1 cellular context compared by ENCODE assay signal in genomic region chr1:44609768-44610526, GRCh38.
TF ChIP-seq lines count a peak whose summit lies in the region.

No MANE protein-coding gene starts in this region.

TF ChIP-seq in HEK293, 187 proteins besides CTCF, POLR2A, EP300 and RAD21 (continued from another document):
- TF ChIP-seq ZNF449 (tag by site-specific recombination; IDR thresholded peaks at IDR 0.05) (peak; percentile 54; the same call in 1 of the 2 replicates), OVOL3 (tag by site-specific recombination; IDR thresholded peaks at IDR 0.05) (no peak), ZFP69B (tag by site-specific recombination; IDR thresholded peaks at IDR 0.05) (no peak), ZNF544 (tag by site-specific recombination; IDR thresholded peaks at IDR 0.05) (no peak), SP7 (tag by site-specific recombination; IDR thresholded peaks at IDR 0.05) (0 out of 2 replicates have a peak, but pooled peaks have one; percentile 68), ZBTB7A (tag by site-specific recombination; IDR thresholded peaks at IDR 0.05; ENCODE audit: low read depth) (no peak), OSR2 (tag by site-specific recombination; IDR thresholded peaks at IDR 0.05) (no peak; the same call in 1 of the 2 replicates), ZBTB1 (tag by site-specific recombination; IDR thresholded peaks at IDR 0.05) (0 out of 2 replicates have a peak, but pooled peaks have one; percentile 30), ZNF148 (tag by site-specific recombination; IDR thresholded peaks at IDR 0.05; ENCODE audit: borderline replicate concordance) (no peak), GLIS1 (tag by site-specific recombination; IDR thresholded peaks at IDR 0.05) (peak; percentile 33; the same call in 1 of the 2 replicates), ZNF2 (tag by site-specific recombination; IDR thresholded peaks at IDR 0.05) (no peak), ZBTB17 (tag by site-specific recombination; IDR thresholded peaks at IDR 0.05) (no peak; the same call in 1 of the 2 replicates), EGR2 (tag by site-specific recombination; IDR thresholded peaks at IDR 0.05; ENCODE audit: low read depth) (peak; percentile 75), ZNF311 (tag by site-specific recombination; IDR thresholded peaks at IDR 0.05; ENCODE audit: borderline replicate concordance) (no peak), ZNF639 (tag by site-specific recombination; IDR thresholded peaks at IDR 0.05) (no peak), ZNF292 (tag by site-specific recombination; IDR thresholded peaks at IDR 0.05; ENCODE audit: borderline replicate concordance, low read depth) (no peak), ZNF341 (tag by site-specific recombination; IDR thresholded peaks at IDR 0.05; ENCODE audit: low read depth) (peak; percentile 82), ZNF23 (tag by site-specific recombination; IDR thresholded peaks at IDR 0.05; ENCODE audit: borderline replicate concordance) (no peak), ZNF510 (tag by site-specific recombination; IDR thresholded peaks at IDR 0.05; ENCODE audit: insufficient replicate concordance) (no peak), SCRT1 (tag by site-specific recombination; IDR thresholded peaks at IDR 0.05; ENCODE audit: borderline replicate concordance) (no peak), ZBTB8A (tag by site-specific recombination; IDR thresholded peaks at IDR 0.05) (peak; percentile 73), IKZF3 (tag by site-specific recombination; IDR thresholded peaks at IDR 0.05) (0 out of 2 replicates have a peak, but pooled peaks have one; percentile 3), ZNF501 (tag by site-specific recombination; IDR thresholded peaks at IDR 0.05) (no peak), ZNF624 (tag by site-specific recombination; IDR thresholded peaks at IDR 0.05) (no peak), ZSCAN23 (tag by site-specific recombination; IDR thresholded peaks at IDR 0.05) (no peak), SP3 (tag by site-specific recombination; IDR thresholded peaks at IDR 0.05) (no peak), ZNF398 (tag by site-specific recombination; IDR thresholded peaks at IDR 0.05) (peak; percentile 26; the same call in 1 of the 2 replicates), SCRT2 (tag by site-specific recombination; IDR thresholded peaks at IDR 0.05) (no peak), KLF9 (tag by site-specific recombination; IDR thresholded peaks at IDR 0.05; ENCODE audit: low read depth) (no peak), PATZ1 (tag by site-specific recombination; IDR thresholded peaks at IDR 0.05) (peak; percentile 34; the same call in 1 of the 2 replicates), ZNF423 (tag by site-specific recombination; IDR thresholded peaks at IDR 0.05) (no peak), ZFHX2 (tag by site-specific recombination; conservative IDR thresholded peaks at IDR 0.05) (peak; percentile 76), ZBTB48 (tag by site-specific recombination; IDR thresholded peaks at IDR 0.05) (peak; percentile 49), ZNF792 (tag by site-specific recombination; IDR thresholded peaks at IDR 0.05) (no peak), ZIC2 (tag by site-specific recombination; IDR thresholded peaks at IDR 0.05) (no peak), ZNF560 (tag by site-specific recombination; IDR thresholded peaks at IDR 0.05; ENCODE audit: borderline replicate concordance) (no peak), ZNF549 (tag by site-specific recombination; IDR thresholded peaks at IDR 0.05) (no peak)
